ENCODE assay signal across 10 cellular contexts in the genomic region with DNA sequence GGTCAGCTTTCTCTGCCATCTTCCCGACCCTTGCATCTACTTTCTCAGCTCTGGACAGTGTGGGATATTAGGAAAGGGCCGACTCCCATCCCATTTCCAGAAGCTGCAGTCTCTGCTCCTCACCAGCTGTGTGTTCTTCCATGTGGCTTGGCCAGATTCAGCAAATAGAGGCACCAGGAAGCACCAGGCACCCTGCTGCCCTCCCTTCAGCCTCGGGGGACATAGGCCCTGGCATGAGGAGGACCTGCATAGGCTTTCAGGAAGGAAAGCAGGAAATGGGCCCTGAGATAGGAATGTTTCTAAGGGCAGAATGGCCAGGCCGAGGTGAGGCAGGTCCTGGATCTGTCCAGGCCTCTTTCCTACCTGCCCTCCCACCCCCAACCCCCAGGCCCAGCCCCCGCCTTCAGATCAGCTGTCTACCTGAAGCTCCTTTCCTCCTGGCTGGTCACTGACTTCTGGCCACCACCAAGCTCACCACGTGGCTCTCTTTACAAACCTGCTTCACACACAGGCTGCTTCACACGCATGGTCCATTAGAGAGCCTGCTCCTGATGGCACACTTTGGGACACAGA. TPM values are rescaled to one million over a fixed set of nuclear protein-coding genes. Genes with fewer than 3 reads are reported as not detected.
DNase-seq lines count a peak whose midpoint lies in the region; ATAC-seq and TF ChIP-seq lines count a peak whose summit lies in the region.
"Had no signal": no experiment of that assay in that cellular context is flagged by ENCODE, and none has a peak within 500 bp of the region (broad histone marks: within the 10 kb centered on the region; RNA-seq: fewer than 3 reads in every experiment).

No MANE protein-coding gene starts in this region.

- peak overlapping the region; percentile 65 for H4K8ac ChIP-seq in neuronal stem cell (ENCODE audit: low read depth, low read length)

- no peaks in the 10 kb centered on the region for H3K36me3 ChIP-seq in NT2/D1 (ENCODE audit: insufficient read depth, insufficient read length, low read length)
- H3K36me3 ChIP-seq in breast epithelium, result no peaks in the 10 kb centered on the region
- no peaks in the 10 kb centered on the region for H3K36me3 ChIP-seq in neuronal stem cell (replicated peaks in 1 of 2; ENCODE audit: control insufficient read depth in 2 of 2, insufficient read depth in 2 of 2, low read length in 2 of 2)
- H3K36me3 ChIP-seq: WERI-Rb-1 had no signal

- H3K23ac ChIP-seq in neuronal stem cell (ENCODE audit: low read depth, low read length, poor library complexity), result no peak overlapping the region

- no peaks in the 10 kb centered on the region for H3K9me3 ChIP-seq in NT2/D1 (ENCODE audit: insufficient read depth, low read length)
- H3K9me3 ChIP-seq in breast epithelium, result no peaks in the 10 kb centered on the region
- H3K9me3 ChIP-seq in neuronal stem cell (replicated peaks in 1 of 2; ENCODE audit: control insufficient read depth in 2 of 2, insufficient read depth in 1 of 2, low read depth in 1 of 2, low read length in 2 of 2), result no peaks in the 10 kb centered on the region

- no peak for ATAC-seq in HG02840 (IDR thresholded peaks at IDR 0.05; ENCODE audit: low FRiP score, unreplicated experiment)
- no peak for ATAC-seq in HG03521 (IDR thresholded peaks at IDR 0.05; ENCODE audit: unreplicated experiment)

- DNase-seq in NCI-H1417 (lab: John Stamatoyannopoulos, UW), result peak in 2 of 3 experiments; percentile 7 to 48
- DNase-seq in NCI-H1417 treated with DMSO at 0.1 percent for 48 hours (lab: John Stamatoyannopoulos, UW), result no peak
- no peak for DNase-seq in NT2/D1 (ENCODE audit: low read depth, low spot score)
- peak; percentile 62 to 65 for DNase-seq in breast epithelium (ENCODE audit: low spot score in 2 of 2)
- no peak for DNase-seq in neuronal stem cell (ENCODE audit: low spot score)
- DNase-seq in hypothalamus (lab: John Stamatoyannopoulos, UW), result no peak
- DNase-seq: WERI-Rb-1 had no signal

- H2BK5ac ChIP-seq in neuronal stem cell (ENCODE audit: low read length), result no peak overlapping the region

- H3K4me3 ChIP-seq in NT2/D1 (ENCODE audit: insufficient read length, low read depth), result no peak overlapping the region
- no peak overlapping the region for H3K4me3 ChIP-seq in breast epithelium
- H3K4me3 ChIP-seq in neuronal stem cell (ENCODE audit: low read length in 2 of 2), result no peak overlapping the region

- no peak overlapping the region for H3K18ac ChIP-seq in neuronal stem cell (ENCODE audit: low read length)

- H2BK12ac ChIP-seq in neuronal stem cell (ENCODE audit: low read length), result no peak overlapping the region

- H3K79me1 ChIP-seq in neuronal stem cell (ENCODE audit: low read depth, low read length), result no peaks in the 10 kb centered on the region

- peak overlapping the region; percentile 69 for H2AFZ ChIP-seq in neuronal stem cell (ENCODE audit: low read length)

- no peak overlapping the region for H3K4me2 ChIP-seq in neuronal stem cell (ENCODE audit: insufficient read depth, low read length, poor library complexity, severe bottlenecking)

- intact Hi-C loops in breast epithelium (cut with DNase I; ENCODE audit: low total_unique reads), result loop anchor here (5.0 kb wide), 1 partner anchor 316 kb away; no protein-coding TSS in a partner anchor

- no peak for TF ChIP-seq POLR2A in breast epithelium (IDR thresholded peaks at IDR 0.05)

- H3K27ac ChIP-seq in breast epithelium (peak overlapping the region; percentile 75 to 85), neuronal stem cell (replicated peaks; ENCODE audit: low read length) (no peak overlapping the region)
- H3K27ac ChIP-seq: 22Rv1, WERI-Rb-1 had no signal

- H2BK120ac ChIP-seq in neuronal stem cell (ENCODE audit: low read depth, low read length), result no peak overlapping the region

- TF ChIP-seq CTCF in breast epithelium (IDR thresholded peaks at IDR 0.05), result no peak

- no peak overlapping the region for H3K4ac ChIP-seq in neuronal stem cell (ENCODE audit: low read length)

- H3K14ac ChIP-seq in neuronal stem cell (ENCODE audit: low read length), result no peak overlapping the region

- H3K9ac ChIP-seq in NT2/D1 (ENCODE audit: insufficient read length, low read depth) (peak overlapping the region; percentile 9), neuronal stem cell (ENCODE audit: low read depth, low read length, poor library complexity) (no peak overlapping the region)

- no peak overlapping the region for H2AK5ac ChIP-seq in neuronal stem cell (ENCODE audit: low read depth, low read length)

- H2BK15ac ChIP-seq in neuronal stem cell (ENCODE audit: low read length), result no peak overlapping the region

- no peak overlapping the region for H4K91ac ChIP-seq in neuronal stem cell (ENCODE audit: low read depth, low read length, poor library complexity)

- H3K27me3 ChIP-seq in NT2/D1 (ENCODE audit: insufficient read depth, insufficient read length) (no peaks in the 10 kb centered on the region), breast epithelium (no peaks in the 10 kb centered on the region), neuronal stem cell (ENCODE audit: control insufficient read depth in 3 of 3, insufficient read depth in 3 of 3, low read depth in 1 of 3, low read length in 3 of 3) (peaks cover 0 to 2% (median 0%) of the 10 kb centered on the region in 3 experiments)

- WGBS in neuronal stem cell (ENCODE audit: extremely low coverage in 2 of 2, insufficient read length in 2 of 2, insufficient replicate concordance in 1 of 2), 2 donors, result no CpG with 5 or more reads among the region's 7 CpGs

- H3K4me1 ChIP-seq in NT2/D1 (ENCODE audit: insufficient read depth, insufficient read length) (peaks cover 4% of the 10 kb centered on the region), breast epithelium (peaks cover 9% of the 10 kb centered on the region in 2 donors), neuronal stem cell (ENCODE audit: control insufficient read depth in 2 of 2, insufficient read depth in 1 of 2, low read depth in 1 of 2, low read length in 2 of 2) (peaks cover 0 to 2% of the 10 kb centered on the region in 2 donors)

RNA-seq across cellular contexts. Expression of a gene that starts 27.5 kb away (rescaled TPM):
- 10 to 100 TPM; 22.7 to 27.2 (median 24.9) TPM for total RNA-seq in breast epithelium
- 12.2 TPM for polyA plus RNA-seq in neuronal stem cell (2013, experiment 1 of 2)
- polyA plus RNA-seq in neuronal stem cell (2013, experiment 2 of 2), result 12.7 TPM

Comparison
In these comparisons a context has a peak if more than half of its experiments do, and no peak if none do; other contexts are left out.
1. DNase-seq: peak in NCI-H1417 (2 of 3) and breast epithelium (2 of 2); none in NCI-H1417 treated with DMSO at 0.1 percent for 48 hours (single experiment), NT2/D1 (single experiment), neuronal stem cell (single experiment) and hypothalamus (0 of 51).